ENCODE assay signal across 23 cellular contexts in genomic region chr13:107258599-107259187, GRCh38.
A peak's percentile ranks its signal among the peaks of the same experiment; 100 is the strongest.
DNase-seq lines count a peak whose midpoint lies in the region; ATAC-seq, FAIRE-seq and TF ChIP-seq lines count a peak whose summit lies in the region.
"Had no signal": no experiment of that assay in that cellular context is flagged by ENCODE, and none has a peak within 500 bp of the region (broad histone marks: within the 10 kb centered on the region; RNA-seq: fewer than 3 reads in every experiment).

No MANE protein-coding gene starts in this region.

- H3K27ac ChIP-seq in RWPE1 = no peak overlapping the region
- no peak overlapping the region for H3K27ac ChIP-seq in endothelial cell of umbilical vein (ENCODE audit: insufficient read depth, low read depth, low read length)
- H3K27ac ChIP-seq in smooth muscle cell (ENCODE audit: low read depth) = peak overlapping the region; percentile 31
- no peak overlapping the region for H3K27ac ChIP-seq in heart right ventricle
- no peak overlapping the region for H3K27ac ChIP-seq in MM.1S (ENCODE audit: low read length)
- H3K27ac ChIP-seq: left ventricle myocardium inferior, neural progenitor cell, tibial nerve had no signal

- peak; percentile 98 for FAIRE-seq in H54 (lab: Jason Lieb, UNC)
- no peak for FAIRE-seq in endothelial cell of umbilical vein (lab: Jason Lieb, UNC)
- FAIRE-seq: GM18507 had no signal

- TF ChIP-seq CTCF in RWPE1 (conservative IDR thresholded peaks at IDR 0.05; ENCODE audit: low read depth) = no peak
- no peak for TF ChIP-seq CTCF in endothelial cell of umbilical vein (IDR thresholded peaks at IDR 0.05; ENCODE audit: extremely low read depth in 1 of 2, insufficient read depth in 1 of 2, low read depth in 1 of 2, low read length in 2 of 2)
- no peak for TF ChIP-seq CTCF in smooth muscle cell (IDR thresholded peaks at IDR 0.05; ENCODE audit: borderline replicate concordance, insufficient read depth, poor library complexity, severe bottlenecking)
- TF ChIP-seq CTCF in heart right ventricle (IDR thresholded peaks at IDR 0.05) = no peak
- no peak for TF ChIP-seq CTCF in MM.1S (IDR thresholded peaks at IDR 0.05; ENCODE audit: low read length)

- 52% methylated on average over 7 of the region's 7 CpGs for whole genome bisulfite sequencing in smooth muscle cell (ENCODE audit: low lambda C conversion rate)
- 75 to 76% methylated on average over 7 of the region's 7 CpGs for WGBS in heart right ventricle, 2 donors

- H3K36me3 ChIP-seq in endothelial cell of umbilical vein (ENCODE audit: control insufficient read depth in 2 of 2, extremely low read depth in 1 of 2, insufficient read depth in 2 of 2, low read length in 2 of 2) (no peaks in the 10 kb centered on the region), smooth muscle cell (ENCODE audit: low read depth) (no peaks in the 10 kb centered on the region), heart right ventricle (no peaks in the 10 kb centered on the region), MM.1S (replicated peaks; ENCODE audit: insufficient read depth, low read length) (no peaks in the 10 kb centered on the region)
- H3K36me3 ChIP-seq: left ventricle myocardium inferior, neural progenitor cell, tibial nerve had no signal

- H3K27me3 ChIP-seq in endothelial cell of umbilical vein (ENCODE audit: control insufficient read depth in 2 of 2, insufficient read depth in 2 of 2, low read length in 2 of 2) (no peaks in the 10 kb centered on the region), smooth muscle cell (ENCODE audit: low read depth) (no peaks in the 10 kb centered on the region), heart right ventricle (no peaks in the 10 kb centered on the region), MM.1S (replicated peaks; ENCODE audit: insufficient read depth, low read length) (no peaks in the 10 kb centered on the region)
- H3K27me3 ChIP-seq: neural progenitor cell, tibial nerve had no signal

- no peaks in the 10 kb centered on the region for H4K20me1 ChIP-seq in endothelial cell of umbilical vein (replicated peaks; ENCODE audit: control insufficient read depth, extremely low read depth, insufficient read depth, low read length)
- no peaks in the 10 kb centered on the region for H4K20me1 ChIP-seq in smooth muscle cell (ENCODE audit: low read depth)
- no peaks in the 10 kb centered on the region for H4K20me1 ChIP-seq in MM.1S (ENCODE audit: insufficient read depth, low read length)

- peak overlapping the region; percentile 28 for H3K4me2 ChIP-seq in endothelial cell of umbilical vein (ENCODE audit: insufficient read depth, low read length)
- peak overlapping the region; percentile 39 for H3K4me2 ChIP-seq in smooth muscle cell
- H3K4me2 ChIP-seq in MM.1S (ENCODE audit: low read depth, low read length) = no peak overlapping the region
- H3K4me2 ChIP-seq: neural progenitor cell had no signal

- H3K4me1 ChIP-seq in endothelial cell of umbilical vein (ENCODE audit: control insufficient read depth, extremely low read depth, insufficient read depth, low read length) (peaks cover 11% of the 10 kb centered on the region), smooth muscle cell (ENCODE audit: low read depth) (no peaks in the 10 kb centered on the region), heart right ventricle (no peaks in the 10 kb centered on the region), MM.1S (ENCODE audit: low read length) (no peaks in the 10 kb centered on the region)
- H3K4me1 ChIP-seq: left ventricle myocardium inferior, tibial nerve had no signal

- ATAC-seq in heart right ventricle = no peak
- ATAC-seq: activated CD8-positive, alpha-beta T cell treated with anti-CD3 and anti-CD28 coated beads for 36 hours; esophagus mucosa; Right ventricle myocardium inferior had no signal

- H3F3A ChIP-seq in smooth muscle cell (ENCODE audit: low read depth) = no peaks in the 10 kb centered on the region
- no peaks in the 10 kb centered on the region for H3F3A ChIP-seq in MM.1S (ENCODE audit: insufficient read depth, low read length)

- no peaks in the 10 kb centered on the region for H3K9me3 ChIP-seq in endothelial cell of umbilical vein (replicated peaks; ENCODE audit: control insufficient read depth, insufficient read depth, low read length)
- H3K9me3 ChIP-seq in smooth muscle cell (replicated peaks; ENCODE audit: low read depth) = no peaks in the 10 kb centered on the region
- H3K9me3 ChIP-seq in heart right ventricle = no peaks in the 10 kb centered on the region
- no peaks in the 10 kb centered on the region for H3K9me3 ChIP-seq in MM.1S (replicated peaks; ENCODE audit: insufficient read depth, low read length)
- H3K9me3 ChIP-seq: left ventricle myocardium inferior, tibial nerve had no signal

- DNase-seq in H54 (ENCODE audit: insufficient read length, low spot score) = no peak
- peak; percentile 57 for DNase-seq in RWPE1 (ENCODE audit: low spot score)
- DNase-seq in endothelial cell of umbilical vein (ENCODE audit: low read depth, low spot score) = peak; percentile 46
- no peak for DNase-seq in smooth muscle cell (lab: John Stamatoyannopoulos, UW; ENCODE audit: unreplicated experiment)
- DNase-seq in ACHN = no peak
- DNase-seq in heart right ventricle = no peak
- no peak for DNase-seq in MM.1S
- DNase-seq: activated CD4-positive, CD25-positive, alpha-beta regulatory T cell; activated CD8-positive, alpha-beta T cell treated with anti-CD3 and anti-CD28 coated beads for 36 hours; activated T-cell treated with anti-CD3 and anti-CD28 coated beads, Interleukin-2, amount 50 U/mL, for 1 hour; amygdala; EL; left ventricle myocardium inferior; NCI-H1417 treated with DMSO at 0.1 percent for 48 hours; NCI-H2171; NCI-H69; stimulated activated CD4-positive, alpha-beta T cell treated with anti-CD3 and anti-CD28 coated beads, Interleukin-4, amount 100 ng/mL, for 24 hours; T-helper 2 cell had no signal

- dilution Hi-C loops in endothelial cell of umbilical vein (cut with MboI; ENCODE audit: extremely low pct_ligation_motif_present, low sequenced_read_pairs) = no loop called here

- no TSS peak for BruUV-seq in endothelial cell of umbilical vein (replicated peaks; lab: Mats Ljungman, UMichigan)

- H3K9ac ChIP-seq in endothelial cell of umbilical vein (replicated peaks; ENCODE audit: extremely low read depth, insufficient read depth, low read length) (no peak overlapping the region), smooth muscle cell (ENCODE audit: low read depth) (no peak overlapping the region), MM.1S (ENCODE audit: low read length) (no peak overlapping the region)
- H3K9ac ChIP-seq: neural progenitor cell had no signal

- H3K9me1 ChIP-seq in endothelial cell of umbilical vein (replicated peaks; ENCODE audit: control insufficient read depth, extremely low read depth, insufficient read depth, low read length) = no peaks in the 10 kb centered on the region

- H3K79me2 ChIP-seq in endothelial cell of umbilical vein (ENCODE audit: control insufficient read depth, insufficient read depth, low read length) (no peaks in the 10 kb centered on the region), smooth muscle cell (ENCODE audit: low read depth) (no peaks in the 10 kb centered on the region), MM.1S (ENCODE audit: low read length) (no peaks in the 10 kb centered on the region)

- TF ChIP-seq POLR2A in H54 (IDR thresholded peaks at IDR 0.05; ENCODE audit: low read depth, low read length) (no peak), endothelial cell of umbilical vein (IDR thresholded peaks at IDR 0.05; ENCODE audit: low read depth, low read length) (no peak)

- POLR2A ChIA-PET in RWPE1 (lab: Yijun Ruan, JAX; ENCODE audit: low non-redundant PET) (no interaction called here), endothelial cell of umbilical vein (lab: Charles Lee) (no interaction called here)

- CTCF ChIA-PET in RWPE1 (lab: Yijun Ruan, JAX) = no interaction called here
- CTCF ChIA-PET in endothelial cell of umbilical vein (lab: Charles Lee) = interaction anchor here (0.8 to 1.1 kb wide), 2 partner anchors 80 to 391 kb away, joined by 3 read pairs; no protein-coding TSS in a partner anchor

- H3K9me2 ChIP-seq in MM.1S (replicated peaks; ENCODE audit: insufficient read depth, low read length) = no peaks in the 10 kb centered on the region

- no peak overlapping the region for H3K4me3 ChIP-seq in endothelial cell of umbilical vein (replicated peaks in 1 of 3; ENCODE audit: insufficient read depth in 1 of 3, low read depth in 1 of 3, low read length in 3 of 3)
- H3K4me3 ChIP-seq in smooth muscle cell = no peak overlapping the region
- H3K4me3 ChIP-seq in heart right ventricle = no peak overlapping the region
- H3K4me3 ChIP-seq in MM.1S (ENCODE audit: low read length) = no peak overlapping the region
- H3K4me3 ChIP-seq: left ventricle myocardium inferior, neural progenitor cell, tibial nerve had no signal

- in situ Hi-C loops in ACHN (cut with HindIII; ENCODE audit: low pct_ligation_motif_present, low pct_unique_long_range_greater_than_20kb, low sequenced_read_pairs) = no loop called here

- intact Hi-C loops in endothelial cell of umbilical vein (cut with micrococcal nuclease) (no loop called here), heart right ventricle (cut with DNase I) (no loop called here)

- H2AFZ ChIP-seq in endothelial cell of umbilical vein (ENCODE audit: low read depth, low read length) = peak overlapping the region; percentile 38
- H2AFZ ChIP-seq in smooth muscle cell (ENCODE audit: low read depth) = no peak overlapping the region
- H2AFZ ChIP-seq in MM.1S (ENCODE audit: low read length) = no peak overlapping the region
- H2AFZ ChIP-seq: neural progenitor cell had no signal

TF ChIP-seq in endothelial cell of umbilical vein, 7 proteins besides CTCF, POLR2A, EP300 and RAD21:
- TF ChIP-seq MYC (IDR thresholded peaks at IDR 0.05; ENCODE audit: low read depth, low read length) (peak; percentile 28), FOS (IDR thresholded peaks at IDR 0.05; ENCODE audit: borderline replicate concordance, insufficient read depth, low read length) (peak; percentile 77), JUN (IDR thresholded peaks at IDR 0.05; ENCODE audit: borderline replicate concordance, insufficient read depth, insufficient read length, low read depth) (peak; percentile 53), MAX (IDR thresholded peaks at IDR 0.05; ENCODE audit: insufficient read depth, insufficient read length) (no peak), EZH2 (IDR thresholded peaks at IDR 0.05; ENCODE audit: borderline replicate concordance, low read depth, low read length, severe bottlenecking) (no peak), POLR2AphosphoS5 (IDR thresholded peaks at IDR 0.05; ENCODE audit: insufficient read depth, low read depth, low read length) (no peak), GATA2 (IDR thresholded peaks at IDR 0.05; ENCODE audit: insufficient read depth, insufficient read length, low read depth, low read length) (peak; percentile 73)

Comparison
In these comparisons a context has a peak if more than half of its experiments do, and no peak if none do; other contexts are left out.
1. DNase-seq: peak in RWPE1 (single experiment) and endothelial cell of umbilical vein (single experiment); none in H54 (single experiment), smooth muscle cell (single experiment), ACHN (single experiment), heart right ventricle (0 of 2) and MM.1S (single experiment).